Comparison of ENCODE assay signal across 26 cellular contexts in the genomic region with DNA sequence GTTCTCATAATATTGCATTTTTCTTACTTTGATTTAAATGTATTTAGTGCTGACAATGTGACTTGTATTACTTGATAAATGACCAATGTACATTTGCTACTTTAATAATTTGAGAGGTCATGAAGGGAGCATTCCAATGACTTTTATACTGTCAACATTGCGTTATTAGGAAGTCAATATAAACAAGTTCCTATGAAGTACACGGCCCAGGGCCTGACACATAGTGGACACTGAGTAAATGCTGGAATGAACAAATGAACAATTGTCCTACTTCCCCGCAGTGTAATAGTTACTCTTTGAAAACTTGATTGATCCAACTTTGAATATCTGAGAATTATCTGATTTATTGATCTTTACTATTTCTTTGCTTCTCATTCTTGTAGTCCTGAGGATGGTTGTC. TPM values are rescaled to one million over a fixed set of nuclear protein-coding genes. Genes with fewer than 3 reads are reported as not detected.
"Had no signal": no experiment of that assay in that cellular context is flagged by ENCODE, and none has a peak within 500 bp of the region (broad histone marks: within the 10 kb centered on the region; RNA-seq: fewer than 3 reads in every experiment).

No MANE protein-coding gene starts in this region.

- DNase-seq: dorsolateral prefrontal cortex; effector CD4-positive, alpha-beta T cell; foreskin keratinocyte; heart left ventricle; left cardiac atrium; left ventricle myocardium inferior; lower lobe of right lung; naive B cell; stimulated activated CD4-positive, alpha-beta T cell treated with anti-CD3 and anti-CD28 coated beads, Interleukin-12 subunit alpha, Interleukin-12 subunit beta, amount 100 ng/mL, for 4 hours; stimulated activated CD4-positive, alpha-beta T cell treated with anti-CD3 and anti-CD28 coated beads, Interleukin-1b, Interleukin-23, amount 100 ng/mL, for 48 hours; stimulated activated CD4-positive, alpha-beta T cell treated with anti-CD3 and anti-CD28 coated beads, Interleukin-4, amount 100 ng/mL, for 24 hours; stimulated activated naive CD4-positive, alpha-beta T cell treated with Interleukin-2 at 50 U/mL for 16 hours; stomach; thyroid gland had no signal

- FAIRE-seq: colon, islet of Langerhans had no signal

- H3K4me2 ChIP-seq: hepatocyte, neural progenitor cell, smooth muscle cell had no signal

- H3K27me3 ChIP-seq: dorsolateral prefrontal cortex, foreskin keratinocyte, gastroesophageal sphincter, heart left ventricle, hepatocyte, neural progenitor cell, stomach, thyroid gland, vagina had no signal

- H3K9me3 ChIP-seq: gastroesophageal sphincter, heart left ventricle, left ventricle myocardium inferior, lower lobe of right lung, stomach, thyroid gland, vagina had no signal

- ATAC-seq: esophagus mucosa; foreskin keratinocyte; gastroesophageal sphincter; heart left ventricle; left cardiac atrium; lower lobe of right lung; natural killer cell treated with Interleukin-12 subunit alpha and Interleukin-12 subunit beta and Interleukin-15 and Interleukin-18, amount 100 ng/mL, for 72 hours; sciatic nerve; stimulated activated effector memory CD8-positive, alpha-beta T cell treated with anti-CD3 and anti-CD28 coated beads, Interleukin-12 subunit alpha, Interleukin-12 subunit beta, amount 100 ng/mL, for 72 hours had no signal

- H3K27ac ChIP-seq: foreskin keratinocyte, gastroesophageal sphincter, heart left ventricle, hepatocyte, left ventricle myocardium inferior, lower lobe of right lung, neural progenitor cell, parathyroid adenoma, stomach, thyroid gland, vagina had no signal

- H3K4me3 ChIP-seq: gastroesophageal sphincter, heart left ventricle, hepatocyte, left ventricle myocardium inferior, lower lobe of right lung, neural progenitor cell, smooth muscle cell, stomach, thyroid gland, vagina had no signal

- H3K36me3 ChIP-seq: gastroesophageal sphincter, left ventricle myocardium inferior, lower lobe of right lung, neural progenitor cell, stomach, thyroid gland, vagina had no signal

RNA-seq across cellular contexts. Expression of a gene that starts 47.5 kb away (rescaled TPM):
- total RNA-seq: natural killer cell treated with Interleukin-12 subunit alpha and Interleukin-12 subunit beta and Interleukin-15 and Interleukin-18, amount 100 ng/mL, for 72 hours; vagina had no signal
- polyA plus RNA-seq: smooth muscle cell had no signal
